ENCODE assay signal across 9 cellular contexts in the genomic region with DNA sequence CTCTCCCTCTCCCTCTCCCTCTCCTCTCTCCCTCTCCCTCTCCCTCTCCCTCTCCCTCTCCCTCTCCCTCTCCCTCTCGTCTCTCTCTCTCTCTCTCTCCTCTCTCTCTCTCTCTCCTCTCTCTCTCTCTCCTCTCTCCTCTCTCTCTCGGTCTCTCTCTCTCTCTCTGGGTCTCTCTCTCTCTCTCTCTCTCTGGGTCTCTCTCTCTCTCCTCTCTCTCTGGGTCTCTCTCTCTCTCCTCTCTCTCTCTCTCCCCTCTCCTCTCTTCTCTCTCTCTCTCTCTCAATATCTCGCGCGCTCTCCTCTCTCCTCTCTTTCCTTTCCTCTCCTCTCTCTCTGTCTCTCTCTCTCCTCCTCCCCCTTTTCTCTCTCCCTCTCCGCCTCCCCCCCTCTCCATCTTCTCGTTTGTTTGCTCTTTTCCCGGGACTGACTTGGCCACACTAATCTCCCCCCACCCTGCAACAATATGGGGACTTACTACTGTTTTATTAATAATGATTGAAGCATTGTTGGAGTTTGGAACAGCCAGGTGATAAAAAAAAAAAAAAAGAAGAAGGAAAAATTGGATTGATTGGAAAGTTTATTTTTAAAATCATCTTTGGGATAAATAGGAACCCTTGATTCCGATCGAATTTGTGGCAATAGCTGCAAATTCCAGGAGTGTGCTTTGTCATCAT. TPM values are rescaled to one million over a fixed set of nuclear protein-coding genes. Genes with fewer than 3 reads are reported as not detected.
DNase-seq lines count a peak whose midpoint lies in the region; ATAC-seq and TF ChIP-seq lines count a peak whose summit lies in the region.
"Had no signal": no experiment of that assay in that cellular context is flagged by ENCODE, and none has a peak within 500 bp of the region (broad histone marks: within the 10 kb centered on the region; RNA-seq: fewer than 3 reads in every experiment).

No MANE protein-coding gene starts in this region.

- no peaks in the 10 kb centered on the region for H3K36me3 ChIP-seq in HUES64 (ENCODE audit: insufficient read depth, low read length)
- H3K36me3 ChIP-seq in adipocyte (ENCODE audit: control insufficient read depth, insufficient read depth, low read length, severe bottlenecking), result no peaks in the 10 kb centered on the region

- DNase-seq in AG09319 (ENCODE audit: extremely low read depth, low read depth), result peak; percentile 72
- peak; percentile 85 for DNase-seq in adipocyte (ENCODE audit: low read depth)
- peak; percentile 62 for DNase-seq in kidney tubule cell (ENCODE audit: low spot score)
- no peak for DNase-seq in middle frontal gyrus (ENCODE audit: extremely low spot score, low spot score)
- DNase-seq in activated naive CD4-positive, alpha-beta T cell (lab: John Stamatoyannopoulos, UW), result no peak
- no peak for DNase-seq in amygdala (lab: John Stamatoyannopoulos, UW)
- DNase-seq: activated B cell treated with CpG ODN at 0.5 μM for 24 hours had no signal

- peaks cover 95% of the 10 kb centered on the region for H3K27me3 ChIP-seq in HUES64 (ENCODE audit: insufficient read depth, low read length)
- no peaks in the 10 kb centered on the region for H3K27me3 ChIP-seq in adipocyte (replicated peaks; ENCODE audit: control insufficient read depth, insufficient read depth, low read length)

- H3K4me3 ChIP-seq in HUES64 (ENCODE audit: low read length), result peak overlapping the region; percentile 48
- H3K4me3 ChIP-seq in adipocyte (ENCODE audit: low read length), result peak overlapping the region; percentile 93

- no peaks in the 10 kb centered on the region for H3K9me3 ChIP-seq in HUES64 (ENCODE audit: insufficient read depth, low read depth, low read length)
- H3K9me3 ChIP-seq in adipocyte (ENCODE audit: control insufficient read depth, low read length), result no peaks in the 10 kb centered on the region

- no peak for ATAC-seq in HG03159 (IDR thresholded peaks at IDR 0.05; ENCODE audit: unreplicated experiment)

- WGBS in HUES64, result under 1% methylated on average over 9 of the region's 10 CpGs

- H3K9ac ChIP-seq in HUES64 (ENCODE audit: low read depth, low read length) (no peak overlapping the region), adipocyte (ENCODE audit: low read length) (peak overlapping the region; percentile 96)

- H3K27ac ChIP-seq in HUES64 (ENCODE audit: low read depth, low read length), result no peak overlapping the region

- H3K4me1 ChIP-seq in HUES64 (ENCODE audit: insufficient read depth, low read length) (peaks cover 35% of the 10 kb centered on the region), adipocyte (ENCODE audit: control insufficient read depth, insufficient read depth, low read length) (peaks cover 13% of the 10 kb centered on the region)

- TF ChIP-seq CTCF in AG09319 (IDR thresholded peaks at IDR 0.05; ENCODE audit: low read depth, low read length), result no peak

RNA-seq across cellular contexts. Expression of a gene that starts 0.9 kb away (rescaled TPM):
- 3.7 TPM for polyA plus RNA-seq in HUES64 (2013, experiment 1 of 2)
- 8.7 TPM for polyA plus RNA-seq in HUES64 (2013, experiment 2 of 2)

RNA-seq across cellular contexts. Expression of a gene that starts 1.1 kb away (rescaled TPM):
- polyA plus RNA-seq in HUES64 (2013, experiment 1 of 2), result 24.5 TPM
- 47.7 TPM for polyA plus RNA-seq in HUES64 (2013, experiment 2 of 2)

Comparison
In these comparisons a context has a peak if more than half of its experiments do, and no peak if none do; other contexts are left out.
1. DNase-seq: peak in AG09319 (single experiment), adipocyte (single experiment) and kidney tubule cell (single experiment); none in middle frontal gyrus (single experiment), activated naive CD4-positive, alpha-beta T cell (0 of 4) and amygdala (0 of 56).